20 cellular contexts compared by ENCODE assay signal in the genomic region with DNA sequence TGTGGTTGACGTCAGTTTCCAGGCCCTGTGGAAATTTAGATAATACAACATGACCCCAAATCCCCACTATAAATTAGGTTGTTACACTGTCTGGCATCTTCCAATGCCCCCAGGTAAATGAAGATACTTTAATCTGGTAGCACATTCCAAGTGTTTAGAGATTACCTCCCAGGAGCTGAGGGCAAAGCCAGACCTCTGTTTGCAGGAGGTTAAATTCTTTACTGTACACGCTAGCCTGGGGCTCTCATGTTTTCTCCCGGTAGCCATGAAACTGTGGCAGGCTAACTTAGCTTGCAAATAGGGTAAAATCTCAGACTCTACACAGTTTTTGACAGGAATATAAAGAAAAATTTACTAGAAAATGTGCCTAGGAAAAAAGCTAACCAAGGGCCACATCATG.
"Had no signal": no experiment of that assay in that cellular context is flagged by ENCODE, and none has a peak within 500 bp of the region (broad histone marks: within the 10 kb centered on the region; RNA-seq: fewer than 3 reads in every experiment).

No MANE protein-coding gene starts in this region.

- DNase-seq: IMR-90, Karpas-422, KG1, MM.1S, NCI-H1092 treated with DMSO at 0.1 percent for 48 hours, NCI-H1436, NCI-H187, NCI-H2029, NCI-H2081 treated with DMSO at 0.1 percent for 48 hours, NCI-H2171, NCI-H345, NCI-H446 treated with DMSO at 0.1 percent for 48 hours, NCI-H510A treated with DMSO at 0.1 percent for 48 hours, NCI-H526, Right ventricle myocardium superior, RPMI8226, SIG-M5 had no signal

- H3K9me3 ChIP-seq: SJSA1 had no signal

- ATAC-seq: HepG2 had no signal

- H3K4me3 ChIP-seq: SJSA1, SK-N-MC had no signal

- H3K27me3 ChIP-seq: SJSA1 had no signal

- H3K27ac ChIP-seq: SJSA1, SK-N-MC had no signal

- H3K36me3 ChIP-seq: SJSA1 had no signal
